Comparison of ENCODE assay signal across 10 cellular contexts in genomic region chr1:211580303-211580687, GRCh38. TPM values are rescaled to one million over a fixed set of nuclear protein-coding genes. Genes with fewer than 3 reads are reported as not detected.
DNase-seq lines count a peak whose midpoint lies in the region; ATAC-seq and TF ChIP-seq lines count a peak whose summit lies in the region.
"Had no signal": no experiment of that assay in that cellular context is flagged by ENCODE, and none has a peak within 500 bp of the region (broad histone marks: within the 10 kb centered on the region; RNA-seq: fewer than 3 reads in every experiment).

No MANE protein-coding gene starts in this region.

- no peak for ATAC-seq in CD8-positive, alpha-beta T cell
- ATAC-seq in activated CD4-positive, CD25-positive, alpha-beta regulatory T cell treated with anti-CD3 and anti-CD28 coated beads, Interleukin-2, amount 50 U/mL, for 24 hours, result no peak

- H3K4me1 Mint-ChIP-seq in CD8-positive, alpha-beta T cell (ENCODE audit: low read depth), result peaks cover 42% of the 10 kb centered on the region
- H3K4me1 Mint-ChIP-seq in neural crest cell, result peaks cover 30% of the 10 kb centered on the region

- peaks cover 33% of the 10 kb centered on the region for H3K4me1 ChIP-seq in CD8-positive, alpha-beta T cell (ENCODE audit: insufficient read depth, low read length)
- peaks cover 52% of the 10 kb centered on the region for H3K4me1 ChIP-seq in KMS-11 (ENCODE audit: low read depth, poor library complexity, severe bottlenecking)

- peak overlapping the region; percentile 43; the same call in 1 of the 2 replicates for H3K9ac ChIP-seq in KMS-11

- peaks cover 13% of the 10 kb centered on the region; the same call in 1 of the 2 replicates for H4K20me1 ChIP-seq in KMS-11 (ENCODE audit: insufficient read depth)

- no peak for DNase-seq in CD8-positive, alpha-beta T cell
- DNase-seq in coronary artery (ENCODE audit: low spot score) (no peak), neural crest cell (ENCODE audit: low read depth, low spot score) (no peak), DMS153 (lab: John Stamatoyannopoulos, UW) (no peak), NCI-H187 treated with DMSO at 0.1 percent for 48 hours (lab: John Stamatoyannopoulos, UW) (no peak), foreskin fibroblast (no peak)
- DNase-seq: cortex of kidney, NCI-H1930 had no signal

- intact Hi-C loops in CD8-positive, alpha-beta T cell (cut with DNase I, micrococcal nuclease), result loop anchor here in 1 of 2 experiments (5.0 kb wide), 3 partner anchors 253 to 977 kb away; partner anchors contain the start of genes DTL, INTS7 and TRAF5

- CTCF ChIA-PET in CD8-positive, alpha-beta T cell (lab: Charles Lee), result interaction anchor here (0.6 to 1.9 kb wide), 6 partner anchors 14 to 243 kb away, joined by 3 to 5 read pairs (median 4); no protein-coding TSS in a partner anchor

- no peaks in the 10 kb centered on the region for H3K9me3 Mint-ChIP-seq in CD8-positive, alpha-beta T cell
- H3K9me3 Mint-ChIP-seq in neural crest cell, result no peaks in the 10 kb centered on the region

- POLR2A ChIA-PET in CD8-positive, alpha-beta T cell (lab: Charles Lee), result interaction anchor here (2.6 kb wide), 1 partner anchor 26 kb away, joined by 15 read pairs; no protein-coding TSS in a partner anchor

- H3K27ac ChIP-seq in CD8-positive, alpha-beta T cell (ENCODE audit: low read depth, low read length), result peak overlapping the region; percentile 29
- no peak overlapping the region; the same call in 1 of the 2 replicates for H3K27ac ChIP-seq in KMS-11
- H3K27ac ChIP-seq in coronary artery, result peak overlapping the region; percentile 82 to 98

- no peaks in the 10 kb centered on the region for H3K9me3 ChIP-seq in CD8-positive, alpha-beta T cell (ENCODE audit: low read length)

- no peaks in the 10 kb centered on the region for H3K36me3 ChIP-seq in CD8-positive, alpha-beta T cell (ENCODE audit: insufficient read depth, low read length)
- H3K36me3 ChIP-seq in KMS-11 (ENCODE audit: insufficient read depth), result no peaks in the 10 kb centered on the region; the same call in 1 of the 2 replicates

- H3K27me3 Mint-ChIP-seq in CD8-positive, alpha-beta T cell (ENCODE audit: low read depth), result no peaks in the 10 kb centered on the region
- peaks cover 5% of the 10 kb centered on the region for H3K27me3 Mint-ChIP-seq in neural crest cell (ENCODE audit: low read depth)

- H2AFZ ChIP-seq in KMS-11 (ENCODE audit: low read depth), result peak overlapping the region; percentile 54; the same call in 1 of the 2 replicates

- H3K36me3 Mint-ChIP-seq in CD8-positive, alpha-beta T cell, result peaks cover 16% of the 10 kb centered on the region
- H3K36me3 Mint-ChIP-seq in neural crest cell (ENCODE audit: low read depth), result no peaks in the 10 kb centered on the region

- no peak for TF ChIP-seq CTCF in CD8-positive, alpha-beta T cell (IDR thresholded peaks at IDR 0.05)
- no peak for TF ChIP-seq CTCF in KMS-11 (conservative IDR thresholded peaks at IDR 0.05; ENCODE audit: low read depth, low read length)
- no peak for TF ChIP-seq CTCF in coronary artery (IDR thresholded peaks at IDR 0.05)
- TF ChIP-seq CTCF in neural crest cell (conservative IDR thresholded peaks at IDR 0.05), result no peak
- TF ChIP-seq CTCF in foreskin fibroblast (IDR thresholded peaks at IDR 0.05; ENCODE audit: low read depth, low read length), result no peak

- no peak overlapping the region for H3K4me3 ChIP-seq in CD8-positive, alpha-beta T cell (ENCODE audit: low read depth, low read length)
- H3K4me3 ChIP-seq in KMS-11 (IDR thresholded peaks at IDR 0.05; ENCODE audit: insufficient read depth, low read depth, low read length) (no peak overlapping the region), coronary artery (no peak overlapping the region), foreskin fibroblast (ENCODE audit: low read depth in 1 of 2, low read length in 2 of 2) (no peak overlapping the region)

- H3K4me3 Mint-ChIP-seq in CD8-positive, alpha-beta T cell, result peak overlapping the region; percentile 90
- H3K4me3 Mint-ChIP-seq in neural crest cell, result peak overlapping the region; percentile 85

- peak overlapping the region; percentile 53 for H3K4me2 ChIP-seq in KMS-11

- peaks cover 29% of the 10 kb centered on the region; the same call in 1 of the 2 replicates for H3K79me2 ChIP-seq in KMS-11 (ENCODE audit: insufficient read depth, low read depth)

- no peaks in the 10 kb centered on the region for H3K27me3 ChIP-seq in CD8-positive, alpha-beta T cell (ENCODE audit: insufficient read depth, low read length)
- no peaks in the 10 kb centered on the region for H3K27me3 ChIP-seq in KMS-11 (ENCODE audit: insufficient read depth, low read depth)

- H3K27ac Mint-ChIP-seq in CD8-positive, alpha-beta T cell, result peak overlapping the region; percentile 77
- no peak overlapping the region for H3K27ac Mint-ChIP-seq in neural crest cell (ENCODE audit: unreplicated experiment)

RNA-seq across cellular contexts. Expression of gene SLC30A1, which starts 1.3 kb away (rescaled TPM):
- total RNA-seq in CD8-positive, alpha-beta T cell, result 1 to 10 TPM; 9.7 to 9.8 TPM
- 9.1 and 9.5 TPM in 2 replicates for total RNA-seq in neural crest cell
